18 cellular contexts compared by ENCODE assay signal in the genomic region with DNA sequence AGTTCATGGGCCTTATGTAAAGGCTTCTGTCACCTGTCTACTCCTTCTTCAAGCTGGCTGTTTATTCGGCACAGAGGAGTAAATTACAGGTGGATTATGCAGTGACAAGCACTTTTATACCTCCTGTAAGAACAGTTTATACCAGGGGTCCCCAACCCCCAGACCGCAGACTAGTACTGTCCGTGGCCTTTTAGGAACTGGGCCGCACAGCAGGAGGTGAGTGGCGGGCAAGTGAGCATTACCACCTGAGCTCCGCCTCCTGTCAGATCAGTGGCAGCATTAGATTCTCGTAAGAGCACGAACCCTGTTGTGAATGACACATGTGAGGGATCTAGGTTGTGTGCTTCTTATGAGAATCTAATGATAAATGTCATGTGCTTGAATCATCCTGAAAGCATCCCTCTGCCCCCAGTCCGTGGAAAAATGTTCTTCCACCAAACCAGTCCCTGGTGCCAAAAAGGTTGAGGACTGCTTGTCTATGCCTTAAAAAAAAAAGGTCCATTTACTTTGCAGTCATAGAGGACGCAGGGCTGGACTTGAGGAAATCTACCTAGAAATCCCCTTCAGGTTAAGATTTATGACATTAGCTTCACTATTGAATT.
DNase-seq lines count a peak whose midpoint lies in the region; ATAC-seq, FAIRE-seq and TF ChIP-seq lines count a peak whose summit lies in the region.
"Had no signal": no experiment of that assay in that cellular context is flagged by ENCODE, and none has a peak within 500 bp of the region (broad histone marks: within the 10 kb centered on the region; RNA-seq: fewer than 3 reads in every experiment).

No MANE protein-coding gene starts in this region.

- H3K27me3 ChIP-seq in IMR-90 (ENCODE audit: control insufficient read depth, insufficient read depth, low read length) (no peaks in the 10 kb centered on the region), colonic mucosa (no peaks in the 10 kb centered on the region), small intestine (ENCODE audit: control insufficient read depth in 2 of 2, insufficient read depth in 2 of 2, low read length in 2 of 2) (no peaks in the 10 kb centered on the region), MG63 (no peaks in the 10 kb centered on the region)
- H3K27me3 ChIP-seq: cardiac muscle cell, upper lobe of right lung had no signal

- H3K4me3 ChIP-seq in IMR-90 (ENCODE audit: insufficient read depth, low read depth, low read length) (no peak overlapping the region), colonic mucosa (no peak overlapping the region), small intestine (ENCODE audit: low read depth in 1 of 2, low read length in 2 of 2) (no peak overlapping the region), MG63 (no peak overlapping the region)
- H3K4me3 ChIP-seq: cardiac muscle cell, upper lobe of right lung had no signal

- 67% methylated on average over 1 of the region's 10 CpGs; no CpG with 5 or more reads in 1 of the 2 experiments for WGBS in IMR-90 (ENCODE audit: extremely low coverage in 2 of 2, insufficient read length in 1 of 2), 2 experiments
- WGBS in small intestine, 3 donors = 38 to 77% (median 51%) methylated on average over 10 of the region's 10 CpGs

- in situ Hi-C loops in IMR-90 (cut with MboI; ENCODE audit: low sequenced_read_pairs) = no loop called here

- no peak for FAIRE-seq in small intestine (lab: Jason Lieb, UNC)

- TF ChIP-seq RAD21 in IMR-90 (IDR thresholded peaks at IDR 0.05; ENCODE audit: low read length) = no peak

- no peak overlapping the region for H3K4ac ChIP-seq in IMR-90 (ENCODE audit: low read depth, low read length)

- H2AK9ac ChIP-seq in IMR-90 (replicated peaks; ENCODE audit: low read depth, low read length, poor library complexity) = no peak overlapping the region

- H3K27ac ChIP-seq in IMR-90 (ENCODE audit: insufficient read depth, low read length) (no peak overlapping the region), colonic mucosa (peak overlapping the region; percentile 78), small intestine (ENCODE audit: low read depth in 1 of 2, low read length in 1 of 2) (peak overlapping the region; percentile 57 to 75)
- H3K27ac ChIP-seq: 22Rv1 had no signal

- TF ChIP-seq POLR2A in IMR-90 (IDR thresholded peaks at IDR 0.05; ENCODE audit: low read depth, low read length) = no peak

- no peak overlapping the region for H2AFZ ChIP-seq in IMR-90 (replicated peaks; ENCODE audit: low read length, poor library complexity)

- POLR2A ChIA-PET in IMR-90 (lab: Charles Lee; ENCODE audit: unreplicated experiment) = no interaction called here

- no peak overlapping the region; the same call in 1 of the 2 replicates for H3K23ac ChIP-seq in IMR-90 (ENCODE audit: low read depth, low read length)

- dilution Hi-C loops in IMR-90 (cut with HindIII; ENCODE audit: low sequenced_read_pairs, unreplicated experiment) = no loop called here

- H3K9ac ChIP-seq in IMR-90 (ENCODE audit: low read depth, low read length) (no peak overlapping the region), colonic mucosa (ENCODE audit: low read depth in 2 of 2, low read length in 2 of 2) (peak overlapping the region in 1 of 2 donors; percentile 65)

- no peak overlapping the region for H4K91ac ChIP-seq in IMR-90 (ENCODE audit: insufficient read depth, low read depth, low read length)

- no peak for ATAC-seq in IMR-90 (ENCODE audit: low read depth)

- no peak overlapping the region for H3K4me2 ChIP-seq in IMR-90 (ENCODE audit: low read depth, low read length)

- peak overlapping the region; percentile 18; the same call in 1 of the 2 replicates for H2AK5ac ChIP-seq in IMR-90 (ENCODE audit: low read depth, low read length)

- H4K5ac ChIP-seq in IMR-90 (ENCODE audit: low read depth, low read length) = no peak overlapping the region

- no peak overlapping the region for H3K14ac ChIP-seq in IMR-90 (replicated peaks; ENCODE audit: low read depth, low read length)

- H2BK15ac ChIP-seq in IMR-90 (ENCODE audit: low read depth, low read length) = no peak overlapping the region

- H3K9me1 ChIP-seq in IMR-90 (ENCODE audit: insufficient read depth, low read length) = peaks cover 27% of the 10 kb centered on the region

- peaks cover 50 to 92% of the 10 kb centered on the region in 2 experiments for H3K79me1 ChIP-seq in IMR-90 (ENCODE audit: low read depth in 1 of 2, low read length in 2 of 2)

- CTCF ChIA-PET in IMR-90 (lab: Yijun Ruan, JAX) = no interaction called here

- intact Hi-C loops in IMR-90 (cut with micrococcal nuclease) (no loop called here), colonic mucosa (cut with DNase I) (no loop called here)

- H2BK120ac ChIP-seq in IMR-90 (ENCODE audit: low read depth, low read length) = no peak overlapping the region

- peaks cover 22% of the 10 kb centered on the region for H3K4me1 ChIP-seq in IMR-90 (ENCODE audit: control insufficient read depth, insufficient read depth, low read length)
- H3K4me1 ChIP-seq in colonic mucosa = peaks cover 12% of the 10 kb centered on the region
- peaks cover 19 to 42% of the 10 kb centered on the region in 2 donors for H3K4me1 ChIP-seq in small intestine (ENCODE audit: control insufficient read depth in 2 of 2, insufficient read depth in 1 of 2, low read depth in 1 of 2, low read length in 1 of 2)

- no peaks in the 10 kb centered on the region for H3K36me3 ChIP-seq in IMR-90 (ENCODE audit: control insufficient read depth, insufficient read depth, low read length)
- no peaks in the 10 kb centered on the region for H3K36me3 ChIP-seq in colonic mucosa
- H3K36me3 ChIP-seq in small intestine (ENCODE audit: control insufficient read depth in 2 of 2, insufficient read depth in 2 of 2, low read length in 2 of 2) = no peaks in the 10 kb centered on the region
- H3K36me3 ChIP-seq in MG63 = no peaks in the 10 kb centered on the region
- H3K36me3 ChIP-seq: cardiac muscle cell, upper lobe of right lung had no signal

- H2BK5ac ChIP-seq in IMR-90 (ENCODE audit: low read depth, low read length, poor library complexity, severe bottlenecking) = no peak overlapping the region

- no peak for TF ChIP-seq CTCF in IMR-90 (conservative IDR thresholded peaks at IDR 0.05; ENCODE audit: low read depth, low read length)
- TF ChIP-seq CTCF in colonic mucosa (IDR thresholded peaks at IDR 0.05) = no peak

- H3K9me3 ChIP-seq in IMR-90 (ENCODE audit: control insufficient read depth, insufficient read depth, low read length) (no peaks in the 10 kb centered on the region), colonic mucosa (no peaks in the 10 kb centered on the region), small intestine (ENCODE audit: control insufficient read depth, low read depth) (no peaks in the 10 kb centered on the region), MG63 (no peaks in the 10 kb centered on the region)
- H3K9me3 ChIP-seq: upper lobe of right lung had no signal

- DNase-seq in DMS79 treated with DMSO at 0.1 percent for 48 hours (lab: John Stamatoyannopoulos, UW) = peak; percentile 56
- no peak for DNase-seq in DMS79 (lab: John Stamatoyannopoulos, UW)
- no peak for DNase-seq in IMR-90
- DNase-seq in colonic mucosa = no peak
- DNase-seq in small intestine = no peak
- DNase-seq in MG63 = no peak
- no peak for DNase-seq in stimulated activated CD4-positive, alpha-beta T cell treated with anti-CD3 and anti-CD28 coated beads, Interleukin-1b, Interleukin-23, amount 100 ng/mL, for 48 hours
- DNase-seq in RPMI8226 = no peak
- DNase-seq: activated CD4-positive, CD25-positive, alpha-beta regulatory T cell treated with anti-CD3 and anti-CD28 coated beads, Interleukin-2, amount 50 U/mL, for 72 hours; activated naive CD8-positive, alpha-beta T cell treated with anti-CD3 and anti-CD28 coated beads, Interleukin-2, amount 10 ng/mL, durations not matched to agents 7 days and 5 days; activated T-cell treated with anti-CD3 and anti-CD28 coated beads for 4 hours; DND-41; effector CD4-positive, alpha-beta T cell; kidney glomerular epithelial cell; NCI-H82; upper lobe of right lung had no signal

- H3K18ac ChIP-seq in IMR-90 (ENCODE audit: low read depth, low read length) = no peak overlapping the region

- no peak overlapping the region for H2BK20ac ChIP-seq in IMR-90 (ENCODE audit: low read depth, low read length)

- no peak overlapping the region for H3K56ac ChIP-seq in IMR-90 (ENCODE audit: extremely low read depth, insufficient read depth, low read length)

- H4K8ac ChIP-seq in IMR-90 (ENCODE audit: low read depth in 2 of 2, low read length in 2 of 2) = no peak overlapping the region

- no peaks in the 10 kb centered on the region for H4K20me1 ChIP-seq in IMR-90 (ENCODE audit: insufficient read depth, low read length)

- BruUV-seq in IMR-90 (replicated peaks; lab: Mats Ljungman, UMichigan) = no TSS peak

TF ChIP-seq in IMR-90, 13 proteins besides CTCF, POLR2A, EP300 and RAD21 (continues in another document):
- TF ChIP-seq CEBPB (IDR thresholded peaks at IDR 0.05; ENCODE audit: low read depth, low read length) = no peak
- no peak for TF ChIP-seq RCOR1 (IDR thresholded peaks at IDR 0.05; ENCODE audit: insufficient replicate concordance, low read length)
- TF ChIP-seq NFE2L2 (IDR thresholded peaks at IDR 0.05; ENCODE audit: low read depth, low read length) = no peak
- TF ChIP-seq MAZ (IDR thresholded peaks at IDR 0.05; ENCODE audit: borderline replicate concordance, low read depth, low read length) = no peak
- TF ChIP-seq CHD1 (IDR thresholded peaks at IDR 0.05; ENCODE audit: low read depth, low read length) = no peak
- TF ChIP-seq, protein P1, sequence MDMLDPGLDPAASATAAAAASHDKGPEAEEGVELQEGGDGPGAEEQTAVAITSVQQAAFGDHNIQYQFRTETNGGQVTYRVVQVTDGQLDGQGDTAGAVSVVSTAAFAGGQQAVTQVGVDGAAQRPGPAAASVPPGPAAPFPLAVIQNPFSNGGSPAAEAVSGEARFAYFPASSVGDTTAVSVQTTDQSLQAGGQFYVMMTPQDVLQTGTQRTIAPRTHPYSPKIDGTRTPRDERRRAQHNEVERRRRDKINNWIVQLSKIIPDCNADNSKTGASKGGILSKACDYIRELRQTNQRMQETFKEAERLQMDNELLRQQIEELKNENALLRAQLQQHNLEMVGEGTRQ (IDR thresholded peaks at IDR 0.05; ENCODE audit: low read depth, low read length) = no peak
- TF ChIP-seq MXI1 (IDR thresholded peaks at IDR 0.05; ENCODE audit: borderline replicate concordance, low read depth, low read length) = no peak
- TF ChIP-seq RFX5 (IDR thresholded peaks at IDR 0.05; ENCODE audit: low read depth, low read length) = no peak
- TF ChIP-seq, protein P2, sequence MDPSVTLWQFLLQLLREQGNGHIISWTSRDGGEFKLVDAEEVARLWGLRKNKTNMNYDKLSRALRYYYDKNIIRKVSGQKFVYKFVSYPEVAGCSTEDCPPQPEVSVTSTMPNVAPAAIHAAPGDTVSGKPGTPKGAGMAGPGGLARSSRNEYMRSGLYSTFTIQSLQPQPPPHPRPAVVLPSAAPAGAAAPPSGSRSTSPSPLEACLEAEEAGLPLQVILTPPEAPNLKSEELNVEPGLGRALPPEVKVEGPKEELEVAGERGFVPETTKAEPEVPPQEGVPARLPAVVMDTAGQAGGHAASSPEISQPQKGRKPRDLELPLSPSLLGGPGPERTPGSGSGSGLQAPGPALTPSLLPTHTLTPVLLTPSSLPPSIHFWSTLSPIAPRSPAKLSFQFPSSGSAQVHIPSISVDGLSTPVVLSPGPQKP (IDR thresholded peaks at IDR 0.05; ENCODE audit: borderline replicate concordance, low read depth, low read length) = no peak
- TF ChIP-seq MAFK (IDR thresholded peaks at IDR 0.05; ENCODE audit: low read depth, low read length) = no peak
